Comparison of ENCODE assay signal across 13 cellular contexts in the genomic region with DNA sequence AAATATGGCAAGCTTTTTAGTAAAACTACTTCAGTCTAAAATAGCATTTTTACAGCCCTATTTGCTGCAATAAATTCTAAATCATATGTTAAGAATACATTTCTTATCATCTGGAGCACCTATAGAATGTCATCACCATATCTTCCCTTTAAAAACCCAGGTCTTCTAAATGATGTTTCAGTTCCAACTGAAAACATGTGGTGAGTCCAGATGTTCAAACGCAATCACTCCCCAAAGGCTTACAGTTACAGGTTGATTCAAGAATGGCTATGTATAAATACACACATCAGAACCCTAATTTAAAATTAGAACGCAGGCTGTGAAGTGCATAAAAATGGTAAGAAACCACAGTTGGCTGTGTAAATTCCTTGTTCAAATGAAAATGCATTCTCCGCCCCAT.
DNase-seq lines count a peak whose midpoint lies in the region; ATAC-seq and TF ChIP-seq lines count a peak whose summit lies in the region.
"Had no signal": no experiment of that assay in that cellular context is flagged by ENCODE, and none has a peak within 500 bp of the region (broad histone marks: within the 10 kb centered on the region; RNA-seq: fewer than 3 reads in every experiment).

No MANE protein-coding gene starts in this region.

- TF ChIP-seq CTCF in right atrium auricular region (IDR thresholded peaks at IDR 0.05), result no peak

- H3K4me1 ChIP-seq in BLaER1, result peaks cover 60% of the 10 kb centered on the region
- peaks cover 0 to 47% (median 15%) of the 10 kb centered on the region in 10 experiments; a peak in 11 of 20 replicates for H3K4me1 ChIP-seq in BLaER1 treated with 17β-estradiol and CSF1 and Interleukin-3, amounts not matched to agents 10 nM and 100 nM
- no peaks in the 10 kb centered on the region for H3K4me1 ChIP-seq in right atrium auricular region
- H3K4me1 ChIP-seq: HAP-1 had no signal

- H3K27me3 ChIP-seq in BLaER1 (no peaks in the 10 kb centered on the region), right atrium auricular region (no peaks in the 10 kb centered on the region)
- H3K27me3 ChIP-seq in BLaER1 treated with 17β-estradiol and CSF1 and Interleukin-3, amounts not matched to agents 10 nM and 100 nM, result no peaks in the 10 kb centered on the region

- H3K4me3 ChIP-seq in BLaER1 (no peak overlapping the region), right atrium auricular region (no peak overlapping the region)
- no peak overlapping the region for H3K4me3 ChIP-seq in BLaER1 treated with 17β-estradiol and CSF1 and Interleukin-3, amounts not matched to agents 10 nM and 100 nM
- H3K4me3 ChIP-seq: HAP-1 had no signal

- H4K20me1 ChIP-seq in BLaER1, result no peaks in the 10 kb centered on the region
- no peaks in the 10 kb centered on the region for H4K20me1 ChIP-seq in BLaER1 treated with 17β-estradiol and CSF1 and Interleukin-3, amounts not matched to agents 10 nM and 100 nM

- H3K9me3 ChIP-seq in BLaER1, result no peaks in the 10 kb centered on the region
- 0 out of 22 replicates have a peak, but pooled peaks cover 0 to 2% (median 0%) of the 10 kb centered on the region in 11 experiments for H3K9me3 ChIP-seq in BLaER1 treated with 17β-estradiol and CSF1 and Interleukin-3, amounts not matched to agents 10 nM and 100 nM (replicated peaks in 1 of 11)
- no peaks in the 10 kb centered on the region for H3K9me3 ChIP-seq in right atrium auricular region
- H3K9me3 ChIP-seq: HAP-1 had no signal

- no peaks in the 10 kb centered on the region for H3K36me3 ChIP-seq in BLaER1
- no peaks in the 10 kb centered on the region for H3K36me3 ChIP-seq in BLaER1 treated with 17β-estradiol and CSF1 and Interleukin-3, amounts not matched to agents 10 nM and 100 nM
- no peaks in the 10 kb centered on the region for H3K36me3 ChIP-seq in right atrium auricular region
- H3K36me3 ChIP-seq: HAP-1 had no signal

- peak; percentile 81 for DNase-seq in NCI-H69 (lab: John Stamatoyannopoulos, UW)
- DNase-seq in activated T-cell treated with anti-CD3 and anti-CD28 coated beads for 4 hours, result no peak
- no peak for DNase-seq in right atrium auricular region (ENCODE audit: low spot score)
- DNase-seq: CD4-positive, alpha-beta T cell; CD8-positive, alpha-beta memory T cell; DMS153; DND-41; GOT3; HFFc6 had no signal

- ATAC-seq in HG03354 (IDR thresholded peaks at IDR 0.05; ENCODE audit: poor library complexity, severe bottlenecking, unreplicated experiment), result no peak

- H3K27ac ChIP-seq in BLaER1, result no peak overlapping the region
- H3K27ac ChIP-seq in BLaER1 treated with 17β-estradiol and CSF1 and Interleukin-3, amounts not matched to agents 10 nM and 100 nM, result no peak overlapping the region; a peak in 1 of 22 replicates
- no peak overlapping the region for H3K27ac ChIP-seq in right atrium auricular region

- peak overlapping the region; percentile 64 for H3K4me2 ChIP-seq in BLaER1
- peak overlapping the region in 8 of 11 experiments; percentile 4 to 82 (median 46); a peak in 12 of 22 replicates for H3K4me2 ChIP-seq in BLaER1 treated with 17β-estradiol and CSF1 and Interleukin-3, amounts not matched to agents 10 nM and 100 nM

- H3K9ac ChIP-seq in BLaER1, result no peak overlapping the region
- no peak overlapping the region for H3K9ac ChIP-seq in BLaER1 treated with 17β-estradiol and CSF1 and Interleukin-3, amounts not matched to agents 10 nM and 100 nM
